1 cellular context compared by ENCODE assay signal in genomic region chr9:121055642-121056143, GRCh38.
TF ChIP-seq lines count a peak whose summit lies in the region.

No MANE protein-coding gene starts in this region.

TF ChIP-seq in K562, 482 proteins besides CTCF, POLR2A, EP300 and RAD21 (continued from another document):
- TF ChIP-seq, protein P1, sequence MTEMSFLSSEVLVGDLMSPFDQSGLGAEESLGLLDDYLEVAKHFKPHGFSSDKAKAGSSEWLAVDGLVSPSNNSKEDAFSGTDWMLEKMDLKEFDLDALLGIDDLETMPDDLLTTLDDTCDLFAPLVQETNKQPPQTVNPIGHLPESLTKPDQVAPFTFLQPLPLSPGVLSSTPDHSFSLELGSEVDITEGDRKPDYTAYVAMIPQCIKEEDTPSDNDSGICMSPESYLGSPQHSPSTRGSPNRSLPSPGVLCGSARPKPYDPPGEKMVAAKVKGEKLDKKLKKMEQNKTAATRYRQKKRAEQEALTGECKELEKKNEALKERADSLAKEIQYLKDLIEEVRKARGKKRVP (CRISPR knock-in tag; IDR thresholded peaks at IDR 0.05) = no peak
- TF ChIP-seq ZFP30 (CRISPR knock-in tag; IDR thresholded peaks at IDR 0.05; ENCODE audit: borderline replicate concordance) (no peak), ZNF551 (CRISPR knock-in tag; IDR thresholded peaks at IDR 0.05) (no peak), SREBF1 (IDR thresholded peaks at IDR 0.05; ENCODE audit: borderline replicate concordance, low read depth, low read length) (no peak), EWSR1 (IDR thresholded peaks at IDR 0.05; ENCODE audit: borderline replicate concordance, low read depth, partially characterized antibody) (no peak)
